In genomic region chr20:18750735-18751134, GRCh38 we compare ENCODE assay signal across 15 cellular contexts.
A peak's percentile ranks its signal among the peaks of the same experiment; 100 is the strongest.
DNase-seq lines count a peak whose midpoint lies in the region; ATAC-seq, FAIRE-seq and TF ChIP-seq lines count a peak whose summit lies in the region.
"Had no signal": no experiment of that assay in that cellular context is flagged by ENCODE, and none has a peak within 500 bp of the region (broad histone marks: within the 10 kb centered on the region; RNA-seq: fewer than 3 reads in every experiment).

No MANE protein-coding gene starts in this region.

- POLR2A ChIA-PET in HepG2 (lab: Yijun Ruan, JAX) = interaction anchor here (1.1 kb wide), 1 partner anchor 43 kb away, joined by 3 read pairs; no protein-coding TSS in a partner anchor

- no peaks in the 10 kb centered on the region for H3K27me3 ChIP-seq in HepG2 (ENCODE audit: control insufficient read depth in 1 of 2, insufficient read depth in 2 of 2, low read length in 2 of 2)
- H3K27me3 ChIP-seq: spleen had no signal

- ATAC-seq in HepG2 (peak; percentile 69), GM19452 (IDR thresholded peaks at IDR 0.05; ENCODE audit: unreplicated experiment) (no peak), GM21619 (IDR thresholded peaks at IDR 0.05; ENCODE audit: unreplicated experiment) (no peak), HG03039 (IDR thresholded peaks at IDR 0.05; ENCODE audit: unreplicated experiment) (no peak)

- CTCF ChIA-PET in HepG2 (lab: Yijun Ruan, JAX; ENCODE audit: low intra/inter-chr PET ratio, low total read pairs) = no interaction called here

- FAIRE-seq in HepG2 (lab: Jason Lieb, UNC) = peak; percentile 76
- FAIRE-seq: endometrium, RCC 7860 had no signal

- H3K36me3 ChIP-seq in HepG2 (replicated peaks in 1 of 2; ENCODE audit: control insufficient read depth in 1 of 2, insufficient read depth in 2 of 2, low read length in 2 of 2) = no peaks in the 10 kb centered on the region

- DNase-seq in DMS153 treated with DMSO at 0.1 percent for 48 hours (lab: John Stamatoyannopoulos, UW; ENCODE audit: unreplicated experiment) (peak; percentile 23), NCI-H1417 treated with DMSO at 0.1 percent for 48 hours (lab: John Stamatoyannopoulos, UW) (peak; percentile 31), NCI-H748 treated with DMSO at 0.1 percent for 48 hours (lab: John Stamatoyannopoulos, UW) (peak; percentile 54), HepG2 (ENCODE audit: low spot score) (peak; percentile 42)
- DNase-seq in activated CD4-positive, CD25-positive, alpha-beta regulatory T cell (lab: John Stamatoyannopoulos, UW) = no peak
- DNase-seq: activated naive CD4-positive, alpha-beta T cell treated with anti-CD3 and anti-CD28 coated beads, Interleukin-2, amount 50 U/mL, for 16 hours; foreskin melanocyte; H7; NCI-H2081 treated with DMSO at 0.1 percent for 48 hours; spleen had no signal

- no peaks in the 10 kb centered on the region for H4K20me1 ChIP-seq in HepG2 (ENCODE audit: insufficient read depth, low read length)

- BruUV-seq in HepG2 (replicated peaks; lab: Mats Ljungman, UMichigan) = no TSS peak

- peaks cover 13% of the 10 kb centered on the region for H3K4me1 ChIP-seq in HepG2 (ENCODE audit: insufficient read depth, low read length)

- no peaks in the 10 kb centered on the region for H3K9me3 ChIP-seq in HepG2 (ENCODE audit: low read length)

- TF ChIP-seq POLR2A in HepG2 (IDR thresholded peaks at IDR 0.05; ENCODE audit: insufficient read depth in 1 of 2, low read depth in 2 of 2, low read length in 2 of 2) = no peak

- no peak overlapping the region for H3K4me3 ChIP-seq in HepG2 (replicated peaks in 1 of 3; ENCODE audit: insufficient read depth in 1 of 3, low read depth in 2 of 3, low read length in 3 of 3)
- H3K4me3 ChIP-seq: spleen had no signal

- WGBS in HepG2 (ENCODE audit: low lambda C conversion rate) = 18% methylated on average over 1 of the region's 1 CpG

- H2AFZ ChIP-seq in HepG2 (ENCODE audit: low read length) = no peak overlapping the region

- in situ Hi-C loops in HepG2 (cut with HindIII; ENCODE audit: extremely low pct_ligation_motif_present, low pct_unique_long_range_greater_than_20kb) = no loop called here

- no peak overlapping the region for H3K4me2 ChIP-seq in HepG2 (ENCODE audit: low read depth, low read length)

- TF ChIP-seq EP300 in HepG2 (IDR thresholded peaks at IDR 0.05; ENCODE audit: low read depth in 2 of 2, low read length in 2 of 2) (no peak), HepG2 (CRISPR knock-in tag; IDR thresholded peaks at IDR 0.05; ENCODE audit: borderline replicate concordance) (no peak)

- TF ChIP-seq CTCF in HepG2 (CRISPR knock-in tag; IDR thresholded peaks at IDR 0.05) = no peak

- H3K27ac ChIP-seq in HepG2 (ENCODE audit: extremely low read length, insufficient read depth, low read length) = peak overlapping the region; percentile 3
- H3K27ac ChIP-seq: spleen had no signal

- no peak overlapping the region for H3K9ac ChIP-seq in HepG2 (ENCODE audit: insufficient read depth, low read depth, low read length)

- intact Hi-C loops in HepG2 (cut with micrococcal nuclease; ENCODE audit: unreplicated experiment) = no loop called here

- TF ChIP-seq RAD21 in HepG2 (CRISPR knock-in tag; IDR thresholded peaks at IDR 0.05) = no peak

- H3K79me2 ChIP-seq in HepG2 (ENCODE audit: insufficient read depth, low read length) = no peaks in the 10 kb centered on the region

TF ChIP-seq in HepG2, 621 proteins besides CTCF, POLR2A, EP300 and RAD21 (continues in another document):
- TF ChIP-seq BHLHE40 (IDR thresholded peaks at IDR 0.05; ENCODE audit: low read length) (0 out of 2 replicates have a peak, but pooled peaks have one; percentile 8), PRDM4 (CRISPR knock-in tag; IDR thresholded peaks at IDR 0.05; ENCODE audit: borderline replicate concordance) (no peak), DZIP1 (CRISPR knock-in tag; IDR thresholded peaks at IDR 0.05) (no peak), NR2F2 (IDR thresholded peaks at IDR 0.05; ENCODE audit: borderline replicate concordance, low read depth) (0 out of 2 replicates have a peak, but pooled peaks have one; percentile 18), SCMH1 (CRISPR knock-in tag; IDR thresholded peaks at IDR 0.05; ENCODE audit: borderline replicate concordance) (no peak), TFDP1 (CRISPR knock-in tag; IDR thresholded peaks at IDR 0.05; ENCODE audit: borderline replicate concordance) (no peak), SOX13 (IDR thresholded peaks at IDR 0.05) (0 out of 2 replicates have a peak, but pooled peaks have one; percentile 27), SOX13 (CRISPR knock-in tag; conservative IDR thresholded peaks at IDR 0.05 in 1 of 2, IDR thresholded peaks at IDR 0.05 in 1 of 2) (peak in 1 of 2 experiments; percentile 30; a peak in 1 of 4 replicates), SIN3A (IDR thresholded peaks at IDR 0.05; ENCODE audit: borderline replicate concordance, low read depth, low read length) (no peak), PHF21A (CRISPR knock-in tag; IDR thresholded peaks at IDR 0.05) (no peak), ZNF20 (CRISPR knock-in tag; IDR thresholded peaks at IDR 0.05) (no peak), TEAD3 (CRISPR knock-in tag; optimal IDR thresholded peaks at IDR 0.05; ENCODE audit: borderline replicate concordance) (peak; percentile 10), TOPORS (CRISPR knock-in tag; IDR thresholded peaks at IDR 0.05) (no peak), ZFY (CRISPR knock-in tag; IDR thresholded peaks at IDR 0.05) (no peak), ZGPAT (CRISPR knock-in tag; IDR thresholded peaks at IDR 0.05) (no peak), ZNF431 (CRISPR knock-in tag; IDR thresholded peaks at IDR 0.05; ENCODE audit: borderline replicate concordance, low read depth) (no peak), RBM22 (optimal IDR thresholded peaks at IDR 0.05; ENCODE audit: low read length) (no peak)

Comparison
In these comparisons a context has a peak if more than half of its experiments do, and no peak if none do; other contexts are left out.
1. DNase-seq: peak in DMS153 treated with DMSO at 0.1 percent for 48 hours (single experiment), NCI-H1417 treated with DMSO at 0.1 percent for 48 hours (single experiment), NCI-H748 treated with DMSO at 0.1 percent for 48 hours (single experiment) and HepG2 (single experiment); none in activated CD4-positive, CD25-positive, alpha-beta regulatory T cell (0 of 4).